15 cellular contexts compared by ENCODE assay signal in genomic region chr4:114365591-114365990, GRCh38.
"Had no signal": no experiment of that assay in that cellular context is flagged by ENCODE, and none has a peak within 500 bp of the region (broad histone marks: within the 10 kb centered on the region; RNA-seq: fewer than 3 reads in every experiment).

No MANE protein-coding gene starts in this region.

- H3K36me3 ChIP-seq: suprapubic skin, thyroid gland, upper lobe of right lung, vagina had no signal

- H3K9me3 Mint-ChIP-seq: naive thymus-derived CD4-positive, alpha-beta T cell; nephron progenitor cell had no signal

- H3K9me3 ChIP-seq: suprapubic skin, thyroid gland, upper lobe of right lung, vagina had no signal

- H3K4me1 ChIP-seq: suprapubic skin, thyroid gland, upper lobe of right lung, vagina had no signal

- H3K4me3 ChIP-seq: coronary artery, lung, suprapubic skin, thyroid gland, upper lobe of right lung, vagina had no signal

- H3K4me1 Mint-ChIP-seq: naive thymus-derived CD4-positive, alpha-beta T cell; nephron progenitor cell had no signal

- ATAC-seq: left lobe of liver; naive thymus-derived CD4-positive, alpha-beta T cell had no signal

- H3K4me3 Mint-ChIP-seq: naive thymus-derived CD4-positive, alpha-beta T cell; nephron progenitor cell had no signal

- FAIRE-seq: frontal cortex, small intestine had no signal

- DNase-seq: effector CD4-positive, alpha-beta T cell; naive thymus-derived CD4-positive, alpha-beta T cell; nephron progenitor cell; posterior cingulate gyrus; small intestine; stimulated activated CD4-positive, alpha-beta T cell treated with anti-CD3 and anti-CD28 coated beads, Interleukin-12 subunit alpha, Interleukin-12 subunit beta, amount 100 ng/mL, for 4 hours; stimulated activated naive CD4-positive, alpha-beta T cell treated with Interleukin-2 at 50 U/mL for 16 hours; thyroid gland; upper lobe of right lung had no signal

- H3K27ac ChIP-seq: suprapubic skin, thyroid gland, upper lobe of right lung, vagina had no signal

- H3K36me3 Mint-ChIP-seq: naive thymus-derived CD4-positive, alpha-beta T cell had no signal

- H3K27me3 ChIP-seq: suprapubic skin, thyroid gland, upper lobe of right lung, vagina had no signal

- H3K27ac Mint-ChIP-seq: naive thymus-derived CD4-positive, alpha-beta T cell; nephron progenitor cell had no signal
